In genomic region chr4:183952652-183953051, GRCh38 we compare ENCODE assay signal across 2 cellular contexts. TPM values are rescaled to one million over a fixed set of nuclear protein-coding genes. Genes with fewer than 3 reads are reported as not detected.
"Had no signal": no experiment of that assay in that cellular context is flagged by ENCODE, and none has a peak within 500 bp of the region (broad histone marks: within the 10 kb centered on the region; RNA-seq: fewer than 3 reads in every experiment).

No MANE protein-coding gene starts in this region.

RNA-seq across cellular contexts. Expression of gene STOX2, which starts 47.5 kb away (rescaled TPM):
- total RNA-seq: naive thymus-derived CD8-positive, alpha-beta T cell; natural killer cell treated with Interleukin-12 subunit alpha and Interleukin-12 subunit beta and Interleukin-15 and Interleukin-18, amount 100 ng/mL, for 72 hours had no signal
- polyA plus RNA-seq: naive thymus-derived CD8-positive, alpha-beta T cell had no signal
